Comparison of ENCODE assay signal across 9 cellular contexts in genomic region chr6:37308084-37308817, GRCh38. TPM values are rescaled to one million over a fixed set of nuclear protein-coding genes. Genes with fewer than 3 reads are reported as not detected.
DNase-seq lines count a peak whose midpoint lies in the region; ATAC-seq and TF ChIP-seq lines count a peak whose summit lies in the region.
"Had no signal": no experiment of that assay in that cellular context is flagged by ENCODE, and none has a peak within 500 bp of the region (broad histone marks: within the 10 kb centered on the region; RNA-seq: fewer than 3 reads in every experiment).

No MANE protein-coding gene starts in this region.

- H3K4me3 Mint-ChIP-seq in osteocyte (ENCODE audit: unreplicated experiment): no peak overlapping the region

- H3K27me3 Mint-ChIP-seq in osteocyte (ENCODE audit: unreplicated experiment): no peaks in the 10 kb centered on the region

- no peaks in the 10 kb centered on the region for H3K9me3 ChIP-seq in spleen

- H3K27ac ChIP-seq in caudate nucleus (ENCODE audit: low read depth, low read length): peak overlapping the region; percentile 16
- no peak overlapping the region for H3K27ac ChIP-seq in spleen

- TF ChIP-seq CTCF in osteocyte (IDR thresholded peaks at IDR 0.05) (no peak), spleen (IDR thresholded peaks at IDR 0.05 in 8 of 11, conservative IDR thresholded peaks at IDR 0.05 in 3 of 11) (no peak)

- TF ChIP-seq POLR2A in spleen (IDR thresholded peaks at IDR 0.05): no peak

- no peak for ATAC-seq in HG02938 (IDR thresholded peaks at IDR 0.05; ENCODE audit: unreplicated experiment)

- no peaks in the 10 kb centered on the region for H3K27me3 ChIP-seq in spleen (replicated peaks in 1 of 7)

- WGBS in spleen, 5 donors: 70 to 87% (median 82%) methylated on average over 5 of the region's 5 CpGs

- peak overlapping the region; percentile 38 for H3K27ac Mint-ChIP-seq in osteocyte (ENCODE audit: unreplicated experiment)

- intact Hi-C loops in spleen (cut with DNase I; ENCODE audit: low total_unique reads): no loop called here

- H3K9me3 Mint-ChIP-seq in osteocyte (ENCODE audit: unreplicated experiment): no peaks in the 10 kb centered on the region

- peaks cover 0 to 67% (median 18%) of the 10 kb centered on the region in 6 donors for H3K36me3 ChIP-seq in spleen

- no peak overlapping the region for H3K4me3 ChIP-seq in spleen

- DNase-seq in DMS79 treated with DMSO at 0.1 percent for 48 hours (lab: John Stamatoyannopoulos, UW) (peak; percentile 99), NCI-H2107 treated with DMSO at 0.1 percent for 48 hours (lab: John Stamatoyannopoulos, UW; ENCODE audit: unreplicated experiment) (peak; percentile 74), caudate nucleus (lab: John Stamatoyannopoulos, UW) (peak in 4 of 61 donors; percentile 14 to 43 (median 24)), osteocyte (ENCODE audit: extremely low spot score, unreplicated experiment) (no peak), hepatic stellate cell (ENCODE audit: low spot score) (no peak), spleen (no peak)
- no peak for DNase-seq in activated CD4-positive, alpha-beta T cell treated with anti-CD3 and anti-CD28 coated beads, Interleukin-2, amount 50 U/mL, for 4 hours
- DNase-seq: activated CD4-positive, alpha-beta T cell treated with anti-CD3 and anti-CD28 coated beads for 1 hour had no signal

- H3K36me3 Mint-ChIP-seq in osteocyte (ENCODE audit: unreplicated experiment): peaks cover 18% of the 10 kb centered on the region

- H3K4me1 Mint-ChIP-seq in osteocyte (ENCODE audit: unreplicated experiment): peaks cover 12% of the 10 kb centered on the region

- H3K4me1 ChIP-seq in spleen: no peaks in the 10 kb centered on the region

RNA-seq across cellular contexts. Expression of gene RNF8, which starts 45.5 kb away (rescaled TPM):
- 18.2 and 18.3 TPM in 2 replicates for total RNA-seq in osteocyte
- total RNA-seq in spleen: 10 to 100 TPM; 11.3 to 15.6 (median 14.1) TPM
- polyA plus RNA-seq in spleen: 10 to 100 TPM in 1 of 3 donors, 1 to 10 TPM in 2; 8.0 to 12.4 (median 9.8) TPM

RNA-seq across cellular contexts. Expression of gene TMEM217, which starts 50.3 kb away (rescaled TPM):
- 3.5 and 5.0 TPM in 2 replicates for total RNA-seq in osteocyte
- total RNA-seq in spleen: 1 to 10 TPM in 1 of 7 donors, under 1 TPM in 4, not detected in 2; 0.32 to 2.3 (median 0.84) TPM
- polyA plus RNA-seq in spleen: under 1 TPM; 0.58 to 0.91 (median 0.74) TPM

RNA-seq across cellular contexts. Expression of gene TBC1D22B, which starts 50.7 kb away (rescaled TPM):
- total RNA-seq in osteocyte (13.5 and 13.8 TPM in 2 replicates), spleen (10 to 100 TPM in 4 of 7 donors, 1 to 10 TPM in 3; 8.7 to 12.7 (median 10.7) TPM)
- polyA plus RNA-seq in spleen: 1 to 10 TPM; 4.2 to 6.1 (median 4.7) TPM

Comparison
In these comparisons a context has a peak if more than half of its experiments do, and no peak if none do; other contexts are left out.
1. DNase-seq: peak in DMS79 treated with DMSO at 0.1 percent for 48 hours (single experiment) and NCI-H2107 treated with DMSO at 0.1 percent for 48 hours (single experiment); none in osteocyte (single experiment), hepatic stellate cell (single experiment), activated CD4-positive, alpha-beta T cell treated with anti-CD3 and anti-CD28 coated beads, Interleukin-2, amount 50 U/mL, for 4 hours (0 of 2) and spleen (single experiment).